Comparison of ENCODE assay signal across 14 cellular contexts in the genomic region with DNA sequence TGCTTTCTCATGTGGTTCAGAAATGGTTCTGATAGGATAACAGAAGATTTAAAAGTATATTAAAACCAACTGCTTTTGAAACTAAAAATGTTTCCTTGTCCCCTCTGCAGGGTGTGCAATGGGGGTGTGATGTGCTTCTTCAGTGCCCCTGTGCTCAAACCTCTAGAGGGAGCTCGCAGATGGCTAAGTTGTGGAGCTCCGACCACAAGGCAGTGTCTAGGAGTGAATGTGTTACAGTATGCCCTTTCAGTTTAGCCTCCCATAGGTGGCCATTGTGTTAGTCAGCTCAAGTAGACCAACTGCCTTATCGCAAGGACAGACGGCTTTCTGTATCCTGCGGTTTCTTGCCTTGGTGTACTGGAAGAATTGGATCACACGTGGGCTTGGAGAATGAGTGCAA.
A peak's percentile ranks its signal among the peaks of the same experiment; 100 is the strongest.
DNase-seq lines count a peak whose midpoint lies in the region; ATAC-seq and TF ChIP-seq lines count a peak whose summit lies in the region.
"Had no signal": no experiment of that assay in that cellular context is flagged by ENCODE, and none has a peak within 500 bp of the region (broad histone marks: within the 10 kb centered on the region; RNA-seq: fewer than 3 reads in every experiment).

No MANE protein-coding gene starts in this region.

- DNase-seq in A673 (ENCODE audit: low spot score) (peak; percentile 6), HT1080 (ENCODE audit: low read depth) (peak; percentile 63), RPMI7951 (ENCODE audit: low read depth) (peak; percentile 52), mesenteric fat pad (ENCODE audit: low spot score) (no peak), BE2C (no peak), mesothelial cell of epicardium (ENCODE audit: low spot score in 2 of 2, unreplicated experiment in 2 of 2) (no peak)
- DNase-seq: activated T-cell treated with anti-CD3 and anti-CD28 coated beads, Interleukin-2, amount 50 U/mL, for 24 hours; adrenal gland; colonic mucosa; retina; stimulated activated CD4-positive, alpha-beta T cell treated with anti-CD3 and anti-CD28 coated beads, Interleukin-4, amount 100 ng/mL, for 24 hours; stomach had no signal

- H3K27me3 ChIP-seq in A673 (replicated peaks; ENCODE audit: insufficient read depth, low read depth, low read length, poor library complexity) (no peaks in the 10 kb centered on the region), BE2C (no peaks in the 10 kb centered on the region)
- H3K27me3 ChIP-seq: adrenal gland, colonic mucosa, stomach had no signal

- H3K27me3 Mint-ChIP-seq in mesothelial cell of epicardium (ENCODE audit: low read depth), result no peaks in the 10 kb centered on the region

- POLR2A ChIA-PET in A673 (lab: Charles Lee; ENCODE audit: low non-redundant PET), result no interaction called here

- H3K4me3 Mint-ChIP-seq in mesothelial cell of epicardium, result no peak overlapping the region
- H3K4me3 Mint-ChIP-seq: activated T-cell treated with anti-CD3 and anti-CD28 coated beads, Interleukin-2, amount 50 U/mL, for 24 hours had no signal

- BruUV-seq in A673 (replicated peaks; lab: Mats Ljungman, UMichigan), result no TSS peak

- H3K36me3 ChIP-seq in A673 (ENCODE audit: insufficient read depth, low read length, poor library complexity, severe bottlenecking), result no peaks in the 10 kb centered on the region
- H3K36me3 ChIP-seq in BE2C, result no peaks in the 10 kb centered on the region
- H3K36me3 ChIP-seq: adrenal gland, colonic mucosa, stomach had no signal

- no peak overlapping the region for H3K27ac Mint-ChIP-seq in mesothelial cell of epicardium
- H3K27ac Mint-ChIP-seq: activated T-cell treated with anti-CD3 and anti-CD28 coated beads, Interleukin-2, amount 50 U/mL, for 24 hours had no signal

- H3K36me3 Mint-ChIP-seq in mesothelial cell of epicardium, result no peaks in the 10 kb centered on the region

- CTCF ChIA-PET in A673 (lab: Charles Lee), result no interaction called here

- H3K9me3 ChIP-seq in A673 (ENCODE audit: low read depth, low read length, poor library complexity, severe bottlenecking) (no peaks in the 10 kb centered on the region), BE2C (no peaks in the 10 kb centered on the region)
- H3K9me3 ChIP-seq: adrenal gland, colonic mucosa, stomach had no signal

- intact Hi-C loops in A673 (cut with micrococcal nuclease; ENCODE audit: unreplicated experiment), result no loop called here

- H3K4me1 Mint-ChIP-seq in mesothelial cell of epicardium, result no peaks in the 10 kb centered on the region

- peaks cover 67% of the 10 kb centered on the region for H3K9me3 Mint-ChIP-seq in mesothelial cell of epicardium
- H3K9me3 Mint-ChIP-seq: activated T-cell treated with anti-CD3 and anti-CD28 coated beads, Interleukin-2, amount 50 U/mL, for 24 hours had no signal

- TF ChIP-seq CTCF in A673 (conservative IDR thresholded peaks at IDR 0.05; ENCODE audit: low read depth, low read length) (peak; percentile 36; the same call in 1 of the 2 replicates), GM12875 (IDR thresholded peaks at IDR 0.05; ENCODE audit: borderline replicate concordance, insufficient read depth, low read depth, low read length) (peak; percentile 37; the same call in 1 of the 2 replicates), BE2C (IDR thresholded peaks at IDR 0.05; ENCODE audit: low read depth, low read length) (no peak; the same call in 1 of the 2 replicates), mesothelial cell of epicardium (IDR thresholded peaks at IDR 0.05; ENCODE audit: unreplicated experiment) (no peak)

- H3K27ac ChIP-seq in A673 (ENCODE audit: low read depth, low read length, poor library complexity, severe bottlenecking), result no peak overlapping the region
- H3K27ac ChIP-seq: adrenal gland, colonic mucosa, stomach had no signal

- ATAC-seq in HG02840 (IDR thresholded peaks at IDR 0.05; ENCODE audit: low FRiP score, unreplicated experiment), result no peak

- H3K4me3 ChIP-seq in A673 (ENCODE audit: low read depth, low read length, poor library complexity, severe bottlenecking), result no peak overlapping the region
- H3K4me3 ChIP-seq in GM12875 (ENCODE audit: low read depth, low read length), result no peak overlapping the region
- H3K4me3 ChIP-seq in BE2C (ENCODE audit: low read depth, low read length), result no peak overlapping the region
- H3K4me3 ChIP-seq: adrenal gland, colonic mucosa, stomach had no signal

- no peaks in the 10 kb centered on the region for H3K4me1 ChIP-seq in A673 (ENCODE audit: insufficient read depth, low read length, poor library complexity, severe bottlenecking)
- H3K4me1 ChIP-seq in BE2C, result no peaks in the 10 kb centered on the region
- H3K4me1 ChIP-seq: adrenal gland, colonic mucosa, stomach had no signal

Comparison
In these comparisons a context has a peak if more than half of its experiments do, and no peak if none do; other contexts are left out.
1. DNase-seq: peak in A673 (single experiment), HT1080 (single experiment) and RPMI7951 (single experiment); none in mesenteric fat pad (single experiment), BE2C (single experiment) and mesothelial cell of epicardium (0 of 2).
2. CTCF ChIP-seq: peak in A673 (single experiment) and GM12875 (single experiment); none in BE2C (single experiment) and mesothelial cell of epicardium (single experiment).